Comparison of ENCODE assay signal across 18 cellular contexts in genomic region chr22:44996120-44996519, GRCh38. TPM values are rescaled to one million over a fixed set of nuclear protein-coding genes. Genes with fewer than 3 reads are reported as not detected.
DNase-seq lines count a peak whose midpoint lies in the region; ATAC-seq and TF ChIP-seq lines count a peak whose summit lies in the region.
"Had no signal": no experiment of that assay in that cellular context is flagged by ENCODE, and none has a peak within 500 bp of the region (broad histone marks: within the 10 kb centered on the region; RNA-seq: fewer than 3 reads in every experiment).

No MANE protein-coding gene starts in this region.

- H4K20me1 ChIP-seq in neural cell (ENCODE audit: insufficient read depth): no peaks in the 10 kb centered on the region

- H2AFZ ChIP-seq in neural cell (ENCODE audit: low read depth, low read length): no peak overlapping the region

- peak overlapping the region in 3 of 5 experiments; percentile 13 to 37 (median 28) for H3K4me3 Mint-ChIP-seq in brain
- no peak overlapping the region for H3K4me3 Mint-ChIP-seq in CD8-positive, alpha-beta T cell
- H3K4me3 Mint-ChIP-seq in T-cell: no peak overlapping the region
- H3K4me3 Mint-ChIP-seq: CD4-positive, CD25-positive, alpha-beta regulatory T cell had no signal

- H3K4me3 ChIP-seq in neural cell (ENCODE audit: low read length): no peak overlapping the region
- no peak overlapping the region for H3K4me3 ChIP-seq in CD8-positive, alpha-beta T cell (ENCODE audit: low read depth, low read length)
- H3K4me3 ChIP-seq: BLaER1, GM12878 had no signal

- no peaks in the 10 kb centered on the region for H3K4me1 ChIP-seq in CD8-positive, alpha-beta T cell (ENCODE audit: insufficient read depth, low read length)

- TF ChIP-seq CTCF in C4-2B (conservative IDR thresholded peaks at IDR 0.05) (no peak), brain (conservative IDR thresholded peaks at IDR 0.05) (no peak), neural cell (IDR thresholded peaks at IDR 0.05; ENCODE audit: poor library complexity, severe bottlenecking) (no peak)
- no peak for TF ChIP-seq CTCF in CD8-positive, alpha-beta T cell (IDR thresholded peaks at IDR 0.05)

- DNase-seq in NCI-H2227 (lab: John Stamatoyannopoulos, UW; ENCODE audit: unreplicated experiment) (peak; percentile 36), T-cell (no peak), germinal center (ENCODE audit: low spot score) (no peak)
- DNase-seq in CD8-positive, alpha-beta T cell: no peak
- DNase-seq: 8988T; AML-193; Calu3; CD4-positive, CD25-positive, alpha-beta regulatory T cell; DMS 273 treated with DMSO at 0.1 percent for 48 hours; DMS79; GOT3; HCEC 1CT had no signal

- no peak for ATAC-seq in CD8-positive, alpha-beta T cell
- no peak for ATAC-seq in GM21723 (IDR thresholded peaks at IDR 0.05; ENCODE audit: unreplicated experiment)
- ATAC-seq in T-cell (replicated peaks in 1 of 4): no peak
- ATAC-seq: GM12878 had no signal

- H3K9me3 ChIP-seq in neural cell (ENCODE audit: low read length): no peaks in the 10 kb centered on the region
- H3K9me3 ChIP-seq in CD8-positive, alpha-beta T cell (ENCODE audit: low read length): no peaks in the 10 kb centered on the region
- H3K9me3 ChIP-seq: BLaER1 had no signal

- CTCF ChIA-PET in CD8-positive, alpha-beta T cell (lab: Charles Lee): no interaction called here
- CTCF ChIA-PET in T-cell (lab: Charles Lee): no interaction called here

- H3F3A ChIP-seq in neural cell (ENCODE audit: insufficient read depth, low read length, poor library complexity, severe bottlenecking): no peaks in the 10 kb centered on the region

- H3K36me3 ChIP-seq in neural cell (ENCODE audit: insufficient read depth, low read length): no peaks in the 10 kb centered on the region
- H3K36me3 ChIP-seq in CD8-positive, alpha-beta T cell (ENCODE audit: insufficient read depth, low read length): no peaks in the 10 kb centered on the region
- H3K36me3 ChIP-seq: BLaER1 had no signal

- H3K36me3 Mint-ChIP-seq in brain: peaks cover 20% of the 10 kb centered on the region
- H3K36me3 Mint-ChIP-seq in CD8-positive, alpha-beta T cell: no peaks in the 10 kb centered on the region
- no peaks in the 10 kb centered on the region for H3K36me3 Mint-ChIP-seq in T-cell
- H3K36me3 Mint-ChIP-seq: CD4-positive, CD25-positive, alpha-beta regulatory T cell had no signal

- H3K27ac Mint-ChIP-seq in brain (peak overlapping the region; percentile 71 to 88 (median 82)), T-cell (no peak overlapping the region)
- H3K27ac Mint-ChIP-seq in CD8-positive, alpha-beta T cell: no peak overlapping the region

- H3K27me3 ChIP-seq in neural cell (ENCODE audit: insufficient read depth, low read depth, low read length): no peaks in the 10 kb centered on the region
- H3K27me3 ChIP-seq in CD8-positive, alpha-beta T cell (ENCODE audit: insufficient read depth, low read length): no peaks in the 10 kb centered on the region
- H3K27me3 ChIP-seq: BLaER1 had no signal

- POLR2A ChIA-PET in CD8-positive, alpha-beta T cell (lab: Charles Lee): no interaction called here
- POLR2A ChIA-PET in T-cell (lab: Charles Lee): no interaction called here

- H3K9ac ChIP-seq in neural cell (ENCODE audit: low read length): no peak overlapping the region
- H3K9ac ChIP-seq: BLaER1 had no signal

- H3K4me2 ChIP-seq in neural cell (ENCODE audit: low read length): no peak overlapping the region
- H3K4me2 ChIP-seq: BLaER1 had no signal

- TF ChIP-seq EP300 in neural cell (conservative IDR thresholded peaks at IDR 0.05; ENCODE audit: poor library complexity, severe bottlenecking): peak; percentile 13

- H3K79me2 ChIP-seq in neural cell (replicated peaks; ENCODE audit: insufficient read depth, low read length): peaks cover 98% of the 10 kb centered on the region

- no peaks in the 10 kb centered on the region for H3K9me2 ChIP-seq in neural cell (ENCODE audit: insufficient read depth, low read length)

- H3K27me3 Mint-ChIP-seq in brain (no peaks in the 10 kb centered on the region), T-cell (peaks cover 23 to 35% of the 10 kb centered on the region in 2 donors)
- H3K27me3 Mint-ChIP-seq in CD8-positive, alpha-beta T cell (ENCODE audit: low read depth): peaks cover 12% of the 10 kb centered on the region

- H3K27ac ChIP-seq in C4-2B: peak overlapping the region; percentile 52; the same call in 1 of the 2 replicates
- H3K27ac ChIP-seq in neural cell (ENCODE audit: low read length): peak overlapping the region; percentile 31
- no peak overlapping the region for H3K27ac ChIP-seq in CD8-positive, alpha-beta T cell (ENCODE audit: low read depth, low read length)
- H3K27ac ChIP-seq: BLaER1 had no signal

- H3K9me3 Mint-ChIP-seq in brain (no peaks in the 10 kb centered on the region), T-cell (no peaks in the 10 kb centered on the region)
- H3K9me3 Mint-ChIP-seq in CD8-positive, alpha-beta T cell: no peaks in the 10 kb centered on the region
- H3K9me3 Mint-ChIP-seq: CD4-positive, CD25-positive, alpha-beta regulatory T cell had no signal

- intact Hi-C loops in CD8-positive, alpha-beta T cell (cut with DNase I, micrococcal nuclease): no loop called here

- TF ChIP-seq RAD21 in neural cell (conservative IDR thresholded peaks at IDR 0.05): no peak

- H3K4me1 Mint-ChIP-seq in brain (peaks cover 88% of the 10 kb centered on the region), T-cell (no peaks in the 10 kb centered on the region)
- H3K4me1 Mint-ChIP-seq in CD8-positive, alpha-beta T cell (ENCODE audit: low read depth): no peaks in the 10 kb centered on the region
- H3K4me1 Mint-ChIP-seq: CD4-positive, CD25-positive, alpha-beta regulatory T cell had no signal

TF ChIP-seq in neural cell, 6 proteins besides CTCF, POLR2A, EP300 and RAD21:
- TF ChIP-seq POLR2AphosphoS5 (IDR thresholded peaks at IDR 0.05) (no peak), EZH2 (IDR thresholded peaks at IDR 0.05; ENCODE audit: borderline replicate concordance, insufficient read depth, low read length, poor library complexity, severe bottlenecking) (no peak), TAF1 (IDR thresholded peaks at IDR 0.05; ENCODE audit: low read depth) (no peak)

RNA-seq across cellular contexts. Expression of gene PHF21B, which starts 13.7 kb away (rescaled TPM):
- polyA plus RNA-seq in brain (ENCODE audit: insufficient read depth, low read depth, low replicate concordance) (8.2 TPM), neural cell (49.5 and 56.4 TPM in 2 replicates)
- 62.3 and 63.1 TPM in 2 replicates for polyA minus RNA-seq in neural cell
- total RNA-seq in CD8-positive, alpha-beta T cell: not detected
- total RNA-seq in T-cell: under 1 TPM in 2 of 5 donors, not detected in 3; 0.15 to 0.36 TPM
- total RNA-seq: Calu3; CD4-positive, CD25-positive, alpha-beta regulatory T cell; GM12878 had no signal
- polyA plus RNA-seq: CD4-positive, CD25-positive, alpha-beta regulatory T cell had no signal

Comparison
In these comparisons a context has a peak if more than half of its experiments do, and no peak if none do; other contexts are left out.
1. H3K27ac Mint-ChIP-seq: peak in brain (5 of 5); none in CD8-positive, alpha-beta T cell (single experiment) and T-cell (0 of 2).
2. H3K4me3 Mint-ChIP-seq: peak in brain (3 of 5); none in CD8-positive, alpha-beta T cell (single experiment) and T-cell (0 of 3).